1 cellular context compared by ENCODE assay signal in the genomic region with DNA sequence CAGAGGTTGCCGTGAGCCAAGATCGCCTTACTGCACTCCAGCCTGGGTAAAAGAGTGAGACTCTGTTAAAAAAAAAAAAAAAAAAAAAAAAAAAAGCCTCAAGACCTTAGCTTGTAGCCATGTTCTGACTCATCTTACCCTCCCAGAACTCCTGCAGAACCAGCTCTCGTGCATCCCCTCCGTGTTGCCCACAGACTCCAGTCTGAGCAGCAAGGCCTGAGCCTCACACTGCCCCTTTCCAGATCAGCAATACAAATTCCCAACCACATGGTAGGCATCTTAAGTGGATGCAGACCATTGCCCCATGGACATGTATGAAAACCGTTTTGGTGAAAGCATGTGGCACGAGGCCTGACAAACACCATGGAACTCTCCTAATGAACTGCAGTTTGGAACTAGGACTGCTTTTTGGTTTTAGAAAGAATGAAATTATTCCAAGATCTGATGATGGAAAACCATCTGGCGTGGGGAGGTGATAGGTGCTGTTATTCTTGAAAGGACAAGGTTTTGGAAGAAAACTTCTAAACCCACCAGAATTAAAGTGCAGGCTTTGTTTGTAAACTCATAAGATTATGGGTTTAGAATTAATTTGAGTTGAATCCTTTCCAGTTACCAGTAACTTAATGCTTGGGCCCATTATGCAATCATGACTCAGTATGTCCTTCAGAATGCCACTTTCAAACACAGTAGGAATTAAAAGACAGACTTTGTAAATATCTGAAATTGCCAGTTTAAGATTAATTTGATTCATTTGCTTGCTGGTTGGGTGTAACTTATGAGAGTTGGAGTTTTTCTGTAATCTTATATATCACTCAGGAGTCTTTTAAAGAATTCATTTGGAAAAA.
TF ChIP-seq lines count a peak whose summit lies in the region.

No MANE protein-coding gene starts in this region.

TF ChIP-seq in IMR-90, 13 proteins besides CTCF, POLR2A, EP300 and RAD21 (continued from another document):
- TF ChIP-seq, protein P1, sequence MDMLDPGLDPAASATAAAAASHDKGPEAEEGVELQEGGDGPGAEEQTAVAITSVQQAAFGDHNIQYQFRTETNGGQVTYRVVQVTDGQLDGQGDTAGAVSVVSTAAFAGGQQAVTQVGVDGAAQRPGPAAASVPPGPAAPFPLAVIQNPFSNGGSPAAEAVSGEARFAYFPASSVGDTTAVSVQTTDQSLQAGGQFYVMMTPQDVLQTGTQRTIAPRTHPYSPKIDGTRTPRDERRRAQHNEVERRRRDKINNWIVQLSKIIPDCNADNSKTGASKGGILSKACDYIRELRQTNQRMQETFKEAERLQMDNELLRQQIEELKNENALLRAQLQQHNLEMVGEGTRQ (IDR thresholded peaks at IDR 0.05; ENCODE audit: low read depth, low read length): no peak
- TF ChIP-seq RFX5 (IDR thresholded peaks at IDR 0.05; ENCODE audit: low read depth, low read length): no peak
